In genomic region chr5:80191991-80192398, GRCh38 we compare ENCODE assay signal across 8 cellular contexts.
A peak's percentile ranks its signal among the peaks of the same experiment; 100 is the strongest.
DNase-seq lines count a peak whose midpoint lies in the region; ATAC-seq and TF ChIP-seq lines count a peak whose summit lies in the region.

No MANE protein-coding gene starts in this region.

- H3K9me3 ChIP-seq in Loucy (ENCODE audit: insufficient read depth, low read depth, low read length) (no peaks in the 10 kb centered on the region), spleen (no peaks in the 10 kb centered on the region), A673 (ENCODE audit: low read depth, low read length, poor library complexity, severe bottlenecking) (no peaks in the 10 kb centered on the region)

- H3K4me1 Mint-ChIP-seq in activated T-cell treated with anti-CD3 and anti-CD28 coated beads, Interleukin-2, amount 50 U/mL, for 4 hours (ENCODE audit: low read depth), result peaks cover 79% of the 10 kb centered on the region

- TF ChIP-seq CTCF in Loucy (conservative IDR thresholded peaks at IDR 0.05; ENCODE audit: low read length) (no peak), spleen (IDR thresholded peaks at IDR 0.05 in 8 of 11, conservative IDR thresholded peaks at IDR 0.05 in 3 of 11) (no peak), A673 (conservative IDR thresholded peaks at IDR 0.05; ENCODE audit: low read depth, low read length) (no peak), GM20000 (IDR thresholded peaks at IDR 0.05; ENCODE audit: extremely low read depth, missing control alignments) (no peak)

- H3K9me2 ChIP-seq in Loucy (replicated peaks; ENCODE audit: low read depth, low read length), result no peaks in the 10 kb centered on the region

- no peaks in the 10 kb centered on the region for H3K9me3 Mint-ChIP-seq in activated T-cell treated with anti-CD3 and anti-CD28 coated beads, Interleukin-2, amount 50 U/mL, for 4 hours

- CTCF ChIA-PET in A673 (lab: Charles Lee), result no interaction called here

- peak overlapping the region; percentile 59 for H3K4me2 ChIP-seq in Loucy (ENCODE audit: low read depth, low read length, poor library complexity, severe bottlenecking)

- 50 to 68% (median 54%) methylated on average over 4 of the region's 4 CpGs for WGBS in spleen, 5 donors

- H3K36me3 Mint-ChIP-seq in activated T-cell treated with anti-CD3 and anti-CD28 coated beads, Interleukin-2, amount 50 U/mL, for 4 hours (ENCODE audit: insufficient read depth), result peaks cover 14% of the 10 kb centered on the region

- H3K4me1 ChIP-seq in Loucy (ENCODE audit: insufficient read depth, low read length, poor library complexity, severe bottlenecking) (peaks cover 78% of the 10 kb centered on the region), spleen (peaks cover 14 to 91% (median 59%) of the 10 kb centered on the region in 6 donors), A673 (ENCODE audit: insufficient read depth, low read length, poor library complexity, severe bottlenecking) (peaks cover 28% of the 10 kb centered on the region)

- no peak for TF ChIP-seq POLR2A in spleen (IDR thresholded peaks at IDR 0.05)

- H3K27me3 Mint-ChIP-seq in activated T-cell treated with anti-CD3 and anti-CD28 coated beads, Interleukin-2, amount 50 U/mL, for 4 hours (ENCODE audit: low read depth), result no peaks in the 10 kb centered on the region

- DNase-seq in activated T-cell treated with anti-CD3 and anti-CD28 coated beads, Interleukin-2, amount 50 U/mL, for 4 hours, result peak; percentile 21
- DNase-seq in hippocampal formation (lab: John Stamatoyannopoulos, UW) (peak; percentile 68), spleen (no peak), A673 (ENCODE audit: low spot score) (no peak), GM20000 (ENCODE audit: low spot score) (no peak)

- H3K4me3 ChIP-seq in Loucy (ENCODE audit: low read length, poor library complexity, severe bottlenecking) (peak overlapping the region; percentile 52), spleen (no peak overlapping the region), A673 (ENCODE audit: low read depth, low read length, poor library complexity, severe bottlenecking) (no peak overlapping the region)

- H3K36me3 ChIP-seq in Loucy (ENCODE audit: insufficient read depth, low read length) (peaks cover 10% of the 10 kb centered on the region; the same call in 1 of the 2 replicates), spleen (peaks cover 0 to 10% (median 0%) of the 10 kb centered on the region in 6 donors), A673 (ENCODE audit: insufficient read depth, low read length, poor library complexity, severe bottlenecking) (no peaks in the 10 kb centered on the region)

- peak overlapping the region; percentile 70 for H3K9ac ChIP-seq in Loucy (ENCODE audit: low read depth, low read length, poor library complexity, severe bottlenecking)

- H3K4me3 Mint-ChIP-seq in activated T-cell treated with anti-CD3 and anti-CD28 coated beads, Interleukin-2, amount 50 U/mL, for 4 hours, result peak overlapping the region; percentile 72

- intact Hi-C loops in spleen (cut with DNase I; ENCODE audit: low total_unique reads) (no loop called here), A673 (cut with micrococcal nuclease; ENCODE audit: unreplicated experiment) (no loop called here)

- H2AFZ ChIP-seq in Loucy (ENCODE audit: low read length), result no peak overlapping the region

- H3K27me3 ChIP-seq in Loucy (ENCODE audit: insufficient read depth, low read length, poor library complexity, severe bottlenecking), result no peaks in the 10 kb centered on the region
- H3K27me3 ChIP-seq in spleen (replicated peaks in 1 of 7), result no peaks in the 10 kb centered on the region
- H3K27me3 ChIP-seq in A673 (replicated peaks; ENCODE audit: insufficient read depth, low read depth, low read length, poor library complexity), result no peaks in the 10 kb centered on the region

- peaks cover 13% of the 10 kb centered on the region for H3F3A ChIP-seq in Loucy (ENCODE audit: low read depth)

- POLR2A ChIA-PET in A673 (lab: Charles Lee; ENCODE audit: low non-redundant PET), result no interaction called here

- no peaks in the 10 kb centered on the region for H4K20me1 ChIP-seq in Loucy (ENCODE audit: insufficient read depth, low read length, poor library complexity, severe bottlenecking)

- peak; percentile 35 to 44 for ATAC-seq in activated T-cell treated with anti-CD3 and anti-CD28 coated beads, Interleukin-2, amount 50 U/mL, for 4 hours
- no peak for ATAC-seq in GM21526 (IDR thresholded peaks at IDR 0.05; ENCODE audit: low FRiP score, unreplicated experiment)
- ATAC-seq in GM18867 (IDR thresholded peaks at IDR 0.05; ENCODE audit: unreplicated experiment), result no peak

- BruUV-seq in A673 (replicated peaks; lab: Mats Ljungman, UMichigan), result no TSS peak

- H3K27ac ChIP-seq in spleen (peak overlapping the region in 6 of 8 donors; percentile 24 to 69 (median 64)), A673 (ENCODE audit: low read depth, low read length, poor library complexity, severe bottlenecking) (no peak overlapping the region)

- H3K79me2 ChIP-seq in Loucy (ENCODE audit: insufficient read depth, low read length), result peaks cover 91% of the 10 kb centered on the region

Comparison
In these comparisons a context has a peak if more than half of its experiments do, and no peak if none do; other contexts are left out.
1. ATAC-seq: peak in activated T-cell treated with anti-CD3 and anti-CD28 coated beads, Interleukin-2, amount 50 U/mL, for 4 hours (2 of 2); none in GM21526 (single experiment) and GM18867 (single experiment).
2. DNase-seq: peak in activated T-cell treated with anti-CD3 and anti-CD28 coated beads, Interleukin-2, amount 50 U/mL, for 4 hours (single experiment) and hippocampal formation (2 of 2); none in spleen (single experiment), A673 (single experiment) and GM20000 (single experiment).